9 cellular contexts compared by ENCODE assay signal in genomic region chr3:172717493-172718088, GRCh38. TPM values are rescaled to one million over a fixed set of nuclear protein-coding genes. Genes with fewer than 3 reads are reported as not detected.
A peak's percentile ranks its signal among the peaks of the same experiment; 100 is the strongest.
DNase-seq lines count a peak whose midpoint lies in the region; ATAC-seq and TF ChIP-seq lines count a peak whose summit lies in the region.
"Had no signal": no experiment of that assay in that cellular context is flagged by ENCODE, and none has a peak within 500 bp of the region (broad histone marks: within the 10 kb centered on the region; RNA-seq: fewer than 3 reads in every experiment).

No MANE protein-coding gene starts in this region.

- POLR2A ChIA-PET in AG04449 (lab: Yijun Ruan, JAX) = no interaction called here

- peak; percentile 62 for ATAC-seq in GM21360 (IDR thresholded peaks at IDR 0.05; ENCODE audit: unreplicated experiment)
- no peak for ATAC-seq in HG03045 (IDR thresholded peaks at IDR 0.05; ENCODE audit: unreplicated experiment)
- ATAC-seq in GM19395 (IDR thresholded peaks at IDR 0.05; ENCODE audit: unreplicated experiment) = no peak

- peak; percentile 13 for TF ChIP-seq CTCF in AG04449 (IDR thresholded peaks at IDR 0.05; ENCODE audit: insufficient read depth, low read length, missing control alignments)
- peak; percentile 42 for TF ChIP-seq CTCF in epithelial cell of proximal tubule (conservative IDR thresholded peaks at IDR 0.05; ENCODE audit: low read depth, low read length)

- H3K4me3 ChIP-seq in AG04449 (ENCODE audit: low read depth, low read length) = no peak overlapping the region
- no peak overlapping the region for H3K4me3 ChIP-seq in epithelial cell of proximal tubule (ENCODE audit: low read depth, low read length)
- H3K4me3 ChIP-seq: spleen had no signal

- DNase-seq in AG04449 (ENCODE audit: low read depth, low spot score) = no peak
- DNase-seq in NOMO-1 treated with dmso at 0.1 percent for 144 hours (lab: John Stamatoyannopoulos, UW; ENCODE audit: unreplicated experiment) = peak; percentile 29
- no peak for DNase-seq in epithelial cell of proximal tubule (ENCODE audit: low read depth)
- DNase-seq in GOT3 (lab: John Stamatoyannopoulos, UW) = no peak
- DNase-seq in amniotic stem cell (lab: John Stamatoyannopoulos, UW) = no peak
- DNase-seq: spleen had no signal

- CTCF ChIA-PET in AG04449 (lab: Yijun Ruan, JAX) = interaction anchor here (1.0 to 1.4 kb wide), 4 partner anchors 9 to 16 kb away, joined by 3 to 5 read pairs (median 3); no protein-coding TSS in a partner anchor

RNA-seq across cellular contexts. Expression of gene NCEH1, which starts 6.7 kb away (rescaled TPM):
- total RNA-seq in epithelial cell of proximal tubule = 67.1 and 72.9 TPM in 2 replicates

RNA-seq across cellular contexts. Expression of gene ECT2, which starts 32.9 kb away (rescaled TPM):
- total RNA-seq in epithelial cell of proximal tubule = 98.8 and 129 TPM in 2 replicates
